ENCODE assay signal across 1 cellular context in genomic region chr17:65025288-65025687, GRCh38.
TF ChIP-seq lines count a peak whose summit lies in the region.

No MANE protein-coding gene starts in this region.

TF ChIP-seq in GM12878, 131 proteins besides CTCF, POLR2A, EP300 and RAD21:
- TF ChIP-seq BHLHE40 (IDR thresholded peaks at IDR 0.05; ENCODE audit: borderline replicate concordance in 1 of 2, low read depth in 2 of 2, low read length in 1 of 2) (peak in 1 of 2 experiments; percentile 45; a peak in 1 of 4 replicates), MLLT1 (IDR thresholded peaks at IDR 0.05) (peak; percentile 69; the same call in 1 of the 2 replicates), EGR1 (IDR thresholded peaks at IDR 0.05; ENCODE audit: borderline replicate concordance in 1 of 2, low read depth in 2 of 2, low read length in 2 of 2) (no peak)
TF ChIP-seq in GM12878: peak in this region for 2.
